8 cellular contexts compared by ENCODE assay signal in the genomic region with DNA sequence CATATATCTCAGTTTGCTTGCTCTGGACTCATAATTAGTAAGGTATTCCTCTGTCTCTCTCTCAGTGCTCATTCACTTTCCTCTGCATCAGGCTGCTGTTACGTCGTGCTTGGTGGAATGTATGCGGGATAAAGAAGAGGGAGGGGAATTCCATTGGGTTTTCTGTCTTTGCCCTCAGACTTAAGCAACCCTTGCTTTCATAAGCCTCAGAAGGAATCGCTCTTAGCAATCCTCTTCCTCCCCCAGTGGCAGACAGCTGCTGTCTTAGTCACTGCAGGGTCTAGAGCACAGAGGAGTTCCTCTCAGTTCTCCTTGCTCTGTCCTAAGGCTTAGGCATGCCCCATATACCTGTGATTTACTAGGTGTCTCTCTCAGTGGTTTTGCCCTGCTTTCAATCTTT. TPM values are rescaled to one million over a fixed set of nuclear protein-coding genes. Genes with fewer than 3 reads are reported as not detected.
A peak's percentile ranks its signal among the peaks of the same experiment; 100 is the strongest.
DNase-seq lines count a peak whose midpoint lies in the region; ATAC-seq, FAIRE-seq and TF ChIP-seq lines count a peak whose summit lies in the region.

No MANE protein-coding gene starts in this region.

- no peak overlapping the region for H2BK15ac ChIP-seq in H1 (ENCODE audit: low read length)

- POLR2A ChIA-PET in AG04450 (lab: Yijun Ruan, JAX): interaction anchor here (0.6 to 1.2 kb wide), 2 partner anchors 405 to 550 kb away, joined by 3 to 4 read pairs; a partner anchor contains a TSS
- POLR2A ChIA-PET in H1 (lab: Charles Lee; ENCODE audit: partially characterized antibody): no interaction called here

- ATAC-seq in GM19328 (IDR thresholded peaks at IDR 0.05; ENCODE audit: unreplicated experiment) (peak; percentile 98), HG03108 (IDR thresholded peaks at IDR 0.05; ENCODE audit: unreplicated experiment) (peak; percentile 99)

- no peak for TF ChIP-seq POLR2A in H1 (IDR thresholded peaks at IDR 0.05; ENCODE audit: control extremely low read depth in 1 of 2, low read depth in 2 of 2, low read length in 2 of 2)
- no peak for TF ChIP-seq POLR2A in tibial nerve (IDR thresholded peaks at IDR 0.05)

- DNase-seq in AG04450 (ENCODE audit: low read depth, low spot score): peak; percentile 77
- DNase-seq in H1 (ENCODE audit: low read depth in 1 of 2, low spot score in 2 of 2): peak in 1 of 2 experiments; percentile 39
- DNase-seq in C1 segment of cervical spinal cord (lab: John Stamatoyannopoulos, UW): no peak
- no peak for DNase-seq in SW480 (ENCODE audit: low spot score)
- DNase-seq in tibial nerve (ENCODE audit: low spot score in 2 of 2): no peak
- DNase-seq in kidney: no peak

- H2BK120ac ChIP-seq in H1 (replicated peaks; ENCODE audit: low read depth, low read length): no peak overlapping the region

- H2BK5ac ChIP-seq in H1 (ENCODE audit: low read depth, low read length): no peak overlapping the region

- H3K56ac ChIP-seq in H1 (replicated peaks; ENCODE audit: insufficient read length, low read depth, low read length): no peak overlapping the region

- H3K18ac ChIP-seq in H1 (ENCODE audit: extremely low read depth, low read length): no peak overlapping the region

- intact Hi-C loops in kidney (cut with DNase I): no loop called here

- H3K79me2 ChIP-seq in H1 (ENCODE audit: control insufficient read depth in 1 of 2, insufficient read depth in 2 of 2, low read length in 2 of 2): no peaks in the 10 kb centered on the region

- CTCF ChIA-PET in AG04450 (lab: Charles Lee): no interaction called here
- CTCF ChIA-PET in H1 (lab: Charles Lee; ENCODE audit: partially characterized antibody): interaction anchor here (1.2 kb wide), 1 partner anchor 121 kb away, joined by 4 read pairs; no protein-coding TSS in a partner anchor

- H3K4ac ChIP-seq in H1 (replicated peaks; ENCODE audit: insufficient read length, low read depth, low read length): no peak overlapping the region

- H2BK20ac ChIP-seq in H1 (ENCODE audit: low read length): no peak overlapping the region

- no peaks in the 10 kb centered on the region for H3K23me2 ChIP-seq in H1 (ENCODE audit: low read depth, low read length)

- no peak overlapping the region for H2AK5ac ChIP-seq in H1 (ENCODE audit: low read depth, low read length)

- H2BK12ac ChIP-seq in H1 (ENCODE audit: low read depth, low read length): no peak overlapping the region

- peak overlapping the region; percentile 68; the same call in 1 of the 2 replicates for H2AFZ ChIP-seq in H1 (ENCODE audit: low read length)

- H3K14ac ChIP-seq in H1 (ENCODE audit: insufficient read length): no peak overlapping the region

- TF ChIP-seq EP300 in H1 (IDR thresholded peaks at IDR 0.05; ENCODE audit: borderline replicate concordance in 1 of 2, low read depth in 2 of 2, low read length in 2 of 2) (no peak), tibial nerve (IDR thresholded peaks at IDR 0.05) (no peak)

- H3K9me3 ChIP-seq in AG04450 (ENCODE audit: control insufficient read depth, insufficient read depth, low read length) (no peaks in the 10 kb centered on the region), H1 (ENCODE audit: insufficient read depth in 2 of 2, low read depth in 1 of 2, low read length in 1 of 2) (no peaks in the 10 kb centered on the region), tibial nerve (no peaks in the 10 kb centered on the region), kidney (ENCODE audit: control insufficient read depth in 1 of 2, low read length in 2 of 2) (peaks cover 0 to 6% of the 10 kb centered on the region in 2 donors)

- no peaks in the 10 kb centered on the region for H3K79me1 ChIP-seq in H1 (ENCODE audit: low read depth, low read length)

- no peak overlapping the region for H3K27ac ChIP-seq in AG04450 (ENCODE audit: low read depth, low read length)
- H3K27ac ChIP-seq in H1 (ENCODE audit: low read depth, low read length): no peak overlapping the region
- H3K27ac ChIP-seq in tibial nerve: no peak overlapping the region
- H3K27ac ChIP-seq in kidney (ENCODE audit: low read depth in 2 of 2, low read length in 2 of 2): no peak overlapping the region

- no peak overlapping the region for H4K5ac ChIP-seq in H1 (ENCODE audit: insufficient read length, low read depth, low read length)

- H3K4me1 ChIP-seq in H1 (replicated peaks in 1 of 4; ENCODE audit: control insufficient read depth in 3 of 4, insufficient read depth in 4 of 4, low read length in 3 of 4): peaks cover 1 to 7% (median 3%) of the 10 kb centered on the region in 4 experiments; a peak in 6 of 7 replicates
- peaks cover 0 to 4% (median 0%) of the 10 kb centered on the region in 4 donors for H3K4me1 ChIP-seq in tibial nerve
- no peaks in the 10 kb centered on the region for H3K4me1 ChIP-seq in kidney (ENCODE audit: control insufficient read depth in 1 of 2, insufficient read depth in 1 of 2, low read depth in 1 of 2, low read length in 2 of 2)

- H3K4me2 ChIP-seq in H1 (ENCODE audit: insufficient read depth in 1 of 2, low read depth in 2 of 2, low read length in 2 of 2): peak overlapping the region in 1 of 2 experiments; percentile 31; a peak in 1 of 4 replicates

- H3K27me3 ChIP-seq in AG04450 (ENCODE audit: control insufficient read depth, insufficient read depth, low read length) (no peaks in the 10 kb centered on the region), H1 (replicated peaks in 1 of 4; ENCODE audit: control insufficient read depth in 3 of 4, extremely low read depth in 1 of 4, insufficient read depth in 3 of 4, low read length in 3 of 4) (no peaks in the 10 kb centered on the region), tibial nerve (no peaks in the 10 kb centered on the region)

- TF ChIP-seq CTCF in AG04450 (IDR thresholded peaks at IDR 0.05; ENCODE audit: low read depth, low read length): peak; percentile 20
- TF ChIP-seq CTCF in H1 (IDR thresholded peaks at IDR 0.05; ENCODE audit: control extremely low read depth in 1 of 3, insufficient read depth in 1 of 3, low read depth in 1 of 3, low read length in 3 of 3): peak in 2 of 3 experiments; percentile 11 to 31; a peak in 1 of 4 replicates
- TF ChIP-seq CTCF in tibial nerve (IDR thresholded peaks at IDR 0.05): no peak
- TF ChIP-seq CTCF in kidney (IDR thresholded peaks at IDR 0.05; ENCODE audit: borderline replicate concordance, extremely low read depth, insufficient read depth): no peak

- peak; percentile 69 for FAIRE-seq in H1 (lab: Jason Lieb, UNC)
- FAIRE-seq in kidney (lab: Jason Lieb, UNC): no peak

- WGBS in H1 (ENCODE audit: extremely low coverage in 1 of 2, insufficient coverage in 1 of 2, insufficient read length in 1 of 2, insufficient replicate concordance in 2 of 2, low coverage in 1 of 2, low lambda C conversion rate in 2 of 2, missing lambda C conversion rate in 1 of 2), 2 experiments: 44% methylated on average over 4 of the region's 4 CpGs; no CpG with 5 or more reads in 1 of the 2 experiments
- WGBS in tibial nerve, 2 donors: 18 to 42% methylated on average over 4 of the region's 4 CpGs

- H3K23ac ChIP-seq in H1 (ENCODE audit: insufficient read length): no peak overlapping the region

- no peak overlapping the region for H4K91ac ChIP-seq in H1 (replicated peaks; ENCODE audit: insufficient read length, low read length)

- no peak overlapping the region for H3K4me3 ChIP-seq in AG04450 (ENCODE audit: low read depth, low read length)
- H3K4me3 ChIP-seq in H1 (ENCODE audit: extremely low read depth in 1 of 4, insufficient read depth in 2 of 4, low read depth in 3 of 4, low read length in 4 of 4): no peak overlapping the region
- H3K4me3 ChIP-seq in tibial nerve: no peak overlapping the region
- no peak overlapping the region for H3K4me3 ChIP-seq in kidney (ENCODE audit: low read length in 2 of 2)

- no peak overlapping the region for H4K8ac ChIP-seq in H1 (ENCODE audit: extremely low read depth, insufficient read depth, low read length)

- H4K20me1 ChIP-seq in H1 (replicated peaks in 1 of 2; ENCODE audit: control insufficient read depth in 1 of 2, insufficient read depth in 2 of 2, low read length in 2 of 2): no peaks in the 10 kb centered on the region

- TF ChIP-seq RAD21 in H1 (IDR thresholded peaks at IDR 0.05 in 1 of 2, conservative IDR thresholded peaks at IDR 0.05 in 1 of 2; ENCODE audit: low read depth in 2 of 2, low read length in 2 of 2): peak; percentile 42 to 57; a peak in 3 of 4 replicates

- no peaks in the 10 kb centered on the region for H3K36me3 ChIP-seq in H1 (ENCODE audit: control insufficient read depth in 2 of 4, insufficient read depth in 4 of 4, low read length in 3 of 4)
- H3K36me3 ChIP-seq in tibial nerve: no peaks in the 10 kb centered on the region
- H3K36me3 ChIP-seq in kidney (ENCODE audit: control insufficient read depth in 1 of 2, insufficient read depth in 2 of 2, low read length in 2 of 2): no peaks in the 10 kb centered on the region

- H3K9ac ChIP-seq in H1 (replicated peaks in 1 of 4; ENCODE audit: extremely low read depth in 1 of 4, low read depth in 3 of 4, low read length in 3 of 4) (no peak overlapping the region), kidney (ENCODE audit: low read length in 2 of 2) (no peak overlapping the region)

RNA-seq across cellular contexts. Expression of a gene that starts 19.1 kb away (rescaled TPM):
- polyA plus RNA-seq in AG04450 (2011; rRNA removed) (not detected in 2 replicates), H1 (2011; rRNA removed) (0.17 and 0.38 TPM in 2 replicates), kidney (ENCODE audit: insufficient read depth, low read depth, low replicate concordance) (not detected)
- polyA minus RNA-seq in AG04450 (2011; rRNA and poly(A)+ RNA removed): not detected in 2 replicates
- 0.67 TPM in 1 of 2 replicates, not detected in the other for total RNA-seq in H1 (2021; fragmentation: NEBNext Ultra II Directional; extraction: Animal tissue kit (Norgen Biotek cat#: 25700))
- 0.23 TPM for polyA plus RNA-seq in H1 (2011; cell fraction: cytosol; rRNA removed)
- polyA plus RNA-seq in H1 (2011; cell fraction: nucleus; rRNA removed): 0.30 TPM
- 0.18 to 0.57 TPM (median 0.25 TPM) in 3 of 4 replicates, not detected in the other for polyA plus RNA-seq in H1 (2012, experiment 1 of 2)
- polyA plus RNA-seq in H1 (2012, experiment 2 of 2): 0.21 TPM
- 0.12 TPM for polyA plus RNA-seq in H1 (2013, experiment 1 of 2)
- polyA plus RNA-seq in H1 (2013, experiment 2 of 2): 0.15 TPM
- polyA minus RNA-seq in H1 (2011; rRNA and poly(A)+ RNA removed): 0.38 and 0.78 TPM in 2 replicates
- polyA minus RNA-seq in H1 (2011; cell fraction: cytosol; rRNA and poly(A)+ RNA removed): not detected
- polyA minus RNA-seq in H1 (2011; cell fraction: nucleus; rRNA and poly(A)+ RNA removed): 0.90 TPM
- total RNA-seq in tibial nerve (not detected), kidney (not detected)

RNA-seq across cellular contexts. Expression of a gene that starts 52.2 kb away (rescaled TPM):
- polyA plus RNA-seq in AG04450 (2011; rRNA removed): 14.4 and 18.2 TPM in 2 replicates
- 9.0 and 15.2 TPM in 2 replicates for polyA minus RNA-seq in AG04450 (2011; rRNA and poly(A)+ RNA removed)
- total RNA-seq in H1 (2021; fragmentation: NEBNext Ultra II Directional; extraction: Animal tissue kit (Norgen Biotek cat#: 25700)): 3.2 TPM in 2 replicates
- polyA plus RNA-seq in H1 (2011; rRNA removed): 0.71 and 1.3 TPM in 2 replicates
- 1.3 TPM for polyA plus RNA-seq in H1 (2011; cell fraction: cytosol; rRNA removed)
- polyA plus RNA-seq in H1 (2011; cell fraction: nucleus; rRNA removed): 0.51 TPM
- polyA plus RNA-seq in H1 (2012, experiment 1 of 2): 1.6 to 2.2 TPM (median 1.8 TPM) in 4 replicates
- polyA plus RNA-seq in H1 (2012, experiment 2 of 2): 0.22 TPM
- polyA plus RNA-seq in H1 (2013, experiment 1 of 2): 2.5 TPM
- 2.3 TPM for polyA plus RNA-seq in H1 (2013, experiment 2 of 2)
- 1.9 and 2.6 TPM in 2 replicates for polyA minus RNA-seq in H1 (2011; rRNA and poly(A)+ RNA removed)
- 1.2 TPM for polyA minus RNA-seq in H1 (2011; cell fraction: cytosol; rRNA and poly(A)+ RNA removed)
- polyA minus RNA-seq in H1 (2011; cell fraction: nucleus; rRNA and poly(A)+ RNA removed): 2.4 TPM
- 10 to 100 TPM; 25.2 to 49.2 (median 40.0) TPM for total RNA-seq in tibial nerve
- 32.9 TPM for total RNA-seq in kidney
- 31.6 TPM for polyA plus RNA-seq in kidney (ENCODE audit: insufficient read depth, low read depth, low replicate concordance)

Comparison
In these comparisons a context has a peak if more than half of its experiments do, and no peak if none do; other contexts are left out.
1. CTCF ChIP-seq: peak in AG04450 (single experiment) and H1 (2 of 3); none in tibial nerve (0 of 5) and kidney (single experiment).